ENCODE assay signal across 8 cellular contexts in genomic region chr19:50511069-50511822, GRCh38. TPM values are rescaled to one million over a fixed set of nuclear protein-coding genes. Genes with fewer than 3 reads are reported as not detected.
A peak's percentile ranks its signal among the peaks of the same experiment; 100 is the strongest.
DNase-seq lines count a peak whose midpoint lies in the region; ATAC-seq and TF ChIP-seq lines count a peak whose summit lies in the region.

Gene JOSD2 (minus strand): TSS chr19:50511191. CDS start chr19:50510431, 760 bp downstream.

- peaks cover 10% of the 10 kb centered on the region; the same call in 1 of the 2 replicates for H3K27me3 ChIP-seq in KMS-11 (ENCODE audit: insufficient read depth, low read depth)
- no peaks in the 10 kb centered on the region for H3K27me3 ChIP-seq in Peyer's patch
- no peaks in the 10 kb centered on the region for H3K27me3 ChIP-seq in esophagus (ENCODE audit: control insufficient read depth in 1 of 2, insufficient read depth in 2 of 2, low read length in 2 of 2)
- no peaks in the 10 kb centered on the region for H3K27me3 ChIP-seq in mucosa of stomach (ENCODE audit: control insufficient read depth, insufficient read depth, low read length)

- DNase-seq in DMS53 (lab: John Stamatoyannopoulos, UW) (peak; percentile 96), Peyer's patch (peak; percentile 98 to 100 (median 99))
- peak; percentile 96 to 97 for DNase-seq in activated T-cell treated with anti-CD3 and anti-CD28 coated beads, Interleukin-2, amount 50 U/mL, for 48 hours
- peak; percentile 90 to 91 for DNase-seq in stimulated activated CD8-positive, alpha-beta memory T cell treated with anti-CD3 and anti-CD28 coated beads, Interleukin-7, amount 100 ng/mL, for 1 hour (ENCODE audit: low read depth in 2 of 2)

- H3K4me2 ChIP-seq in KMS-11 = peak within 1 kb of the TSS; percentile 85

- TF ChIP-seq POLR2A in Peyer's patch (IDR thresholded peaks at IDR 0.05) = peak in 1 of 2 donors; percentile 76

- H3K4me3 ChIP-seq in KMS-11 (IDR thresholded peaks at IDR 0.05; ENCODE audit: insufficient read depth, low read depth, low read length) (no peak within 1 kb of the TSS), Peyer's patch (peak within 1 kb of the TSS; percentile 47 to 91 (median 72)), esophagus (ENCODE audit: low read depth in 1 of 2, low read length in 2 of 2) (peak within 1 kb of the TSS; percentile 68 to 82), mucosa of stomach (ENCODE audit: low read length) (peak within 1 kb of the TSS; percentile 77)

- TF ChIP-seq CTCF in KMS-11 (conservative IDR thresholded peaks at IDR 0.05; ENCODE audit: low read depth, low read length) (no peak), Peyer's patch (IDR thresholded peaks at IDR 0.05) (peak in 1 of 6 experiments; percentile 0)

- peak; percentile 85 for ATAC-seq in GM21723 (IDR thresholded peaks at IDR 0.05; ENCODE audit: unreplicated experiment)

- peak within 1 kb of the TSS; percentile 58 for H3K27ac ChIP-seq in KMS-11
- H3K27ac ChIP-seq in Peyer's patch = peak within 1 kb of the TSS; percentile 66 to 81 (median 76)
- peak within 1 kb of the TSS; percentile 85 to 88 for H3K27ac ChIP-seq in esophagus (ENCODE audit: low read depth in 2 of 2, low read length in 1 of 2)

- H3K79me2 ChIP-seq in KMS-11 (ENCODE audit: insufficient read depth, low read depth) = no peaks in the 10 kb centered on the region; the same call in 1 of the 2 replicates

- 1% methylated on average over 61 to 69 of the region's 69 CpGs for WGBS in esophagus, 2 donors

- H3K4me1 ChIP-seq in KMS-11 (ENCODE audit: low read depth, poor library complexity, severe bottlenecking) = no peaks in the 10 kb centered on the region
- peaks cover 0 to 8% (median 3%) of the 10 kb centered on the region in 4 donors for H3K4me1 ChIP-seq in Peyer's patch
- peaks cover 3 to 7% of the 10 kb centered on the region in 2 donors for H3K4me1 ChIP-seq in esophagus (ENCODE audit: control insufficient read depth in 2 of 2, insufficient read depth in 2 of 2, low read length in 1 of 2)
- peaks cover 8% of the 10 kb centered on the region for H3K4me1 ChIP-seq in mucosa of stomach (ENCODE audit: control insufficient read depth, insufficient read depth, low read length)

- H3K9me3 ChIP-seq in Peyer's patch = no peaks in the 10 kb centered on the region
- H3K9me3 ChIP-seq in esophagus (ENCODE audit: control insufficient read depth in 2 of 2, insufficient read depth in 1 of 2, low read depth in 1 of 2, low read length in 1 of 2) = no peaks in the 10 kb centered on the region
- no peaks in the 10 kb centered on the region for H3K9me3 ChIP-seq in mucosa of stomach (ENCODE audit: control insufficient read depth, low read length)

- H3K9ac ChIP-seq in KMS-11 (peak within 1 kb of the TSS; percentile 76), mucosa of stomach (ENCODE audit: low read length) (peak within 1 kb of the TSS; percentile 68)

- no peaks in the 10 kb centered on the region for H3K36me3 ChIP-seq in KMS-11 (ENCODE audit: insufficient read depth)
- H3K36me3 ChIP-seq in Peyer's patch = no peaks in the 10 kb centered on the region
- H3K36me3 ChIP-seq in esophagus (ENCODE audit: control insufficient read depth in 2 of 2, insufficient read depth in 2 of 2, low read length in 1 of 2) = peaks cover 0 to 2% of the 10 kb centered on the region in 2 donors
- no peaks in the 10 kb centered on the region for H3K36me3 ChIP-seq in mucosa of stomach (ENCODE audit: control insufficient read depth, insufficient read depth, low read length)

- no peaks in the 10 kb centered on the region for H4K20me1 ChIP-seq in KMS-11 (ENCODE audit: insufficient read depth)

- H2AFZ ChIP-seq in KMS-11 (ENCODE audit: low read depth) = peak within 1 kb of the TSS; percentile 86

RNA-seq across cellular contexts. Expression of gene JOSD2, which starts in this region (rescaled TPM):
- 10 to 100 TPM; 10.7 to 41.3 (median 26.6) TPM for total RNA-seq in Peyer's patch
- polyA plus RNA-seq in esophagus = 10 to 100 TPM; 39.4 to 54.5 TPM
